2 cellular contexts compared by ENCODE assay signal in genomic region chr3:139311557-139311956, GRCh38.
TF ChIP-seq lines count a peak whose summit lies in the region.

No MANE protein-coding gene starts in this region.

TF ChIP-seq in HepG2, 621 proteins besides CTCF, POLR2A, EP300 and RAD21:
- TF ChIP-seq ZNF768 (CRISPR knock-in tag; IDR thresholded peaks at IDR 0.05) (peak; percentile 28; the same call in 1 of the 2 replicates), ZSCAN9 (CRISPR knock-in tag; IDR thresholded peaks at IDR 0.05; ENCODE audit: borderline replicate concordance) (no peak)

TF ChIP-seq in K562, 482 proteins besides CTCF, POLR2A, EP300 and RAD21:
- no peak for TF ChIP-seq PKNOX1 (IDR thresholded peaks at IDR 0.05)
- no peak for TF ChIP-seq NR4A1 (CRISPR knock-in tag; IDR thresholded peaks at IDR 0.05)
- TF ChIP-seq NR4A1 (tag; IDR thresholded peaks at IDR 0.05) = no peak
- TF ChIP-seq HDGF (IDR thresholded peaks at IDR 0.05) = no peak
- no peak for TF ChIP-seq ZNF507 (tag; conservative IDR thresholded peaks at IDR 0.05)
- TF ChIP-seq RBM25 (IDR thresholded peaks at IDR 0.05; ENCODE audit: low read depth, low read length, severe bottlenecking) = peak; percentile 90
- peak; percentile 68 for TF ChIP-seq ZFP36 (IDR thresholded peaks at IDR 0.05; ENCODE audit: low read depth, low read length, partially characterized antibody)
- no peak for TF ChIP-seq ZNF347 (CRISPR knock-in tag; IDR thresholded peaks at IDR 0.05; ENCODE audit: low read depth)
